Comparison of ENCODE assay signal across 23 cellular contexts in the genomic region with DNA sequence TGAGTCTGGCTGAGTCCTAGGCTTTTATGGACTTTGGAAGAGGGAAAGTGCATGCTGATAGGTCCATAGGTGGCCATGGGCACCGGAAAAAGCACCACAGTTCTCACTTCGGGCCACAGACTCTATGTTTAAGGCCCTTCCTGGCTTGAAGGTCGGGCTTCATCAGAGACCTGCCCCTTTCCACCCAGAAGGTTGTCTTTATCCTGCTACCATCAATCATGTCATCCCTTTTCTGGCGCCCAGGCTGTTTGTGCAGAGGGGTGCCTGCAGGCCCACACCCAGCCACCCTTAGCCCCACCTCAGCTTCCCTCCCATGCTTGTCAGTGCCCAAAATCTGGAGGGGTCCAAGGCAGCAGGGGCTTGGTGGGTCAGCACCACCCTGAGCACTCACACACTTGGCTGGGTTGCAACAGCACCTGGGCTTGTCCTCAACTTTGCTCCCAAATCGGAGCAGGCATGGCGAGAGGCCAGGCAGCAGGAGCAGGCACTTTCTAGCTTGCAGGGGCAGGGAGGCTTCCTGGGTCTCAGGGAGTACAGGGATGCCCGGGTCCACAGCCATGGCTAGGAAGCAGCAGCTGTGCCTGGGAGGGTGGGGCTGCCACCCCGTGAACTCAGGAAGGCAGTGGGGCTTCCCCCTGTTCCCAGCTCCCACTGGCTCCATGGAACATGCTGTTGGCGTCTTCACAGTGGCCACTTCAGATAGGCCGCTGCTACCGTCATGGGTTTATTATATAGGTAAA.
A peak's percentile ranks its signal among the peaks of the same experiment; 100 is the strongest.
DNase-seq lines count a peak whose midpoint lies in the region; ATAC-seq, FAIRE-seq and TF ChIP-seq lines count a peak whose summit lies in the region.
"Had no signal": no experiment of that assay in that cellular context is flagged by ENCODE, and none has a peak within 500 bp of the region (broad histone marks: within the 10 kb centered on the region; RNA-seq: fewer than 3 reads in every experiment).

No MANE protein-coding gene starts in this region.

- WGBS in K562 (ENCODE audit: insufficient coverage, low coverage, missing lambda C conversion rate) = 13% methylated on average over 11 of the region's 11 CpGs
- WGBS in liver = 89% methylated on average over 11 of the region's 11 CpGs

- H3K4me1 Mint-ChIP-seq in stimulated activated effector memory CD8-positive, alpha-beta T cell treated with anti-CD3 and anti-CD28 coated beads, Interleukin-12 subunit alpha, Interleukin-12 subunit beta, amount 100 ng/mL, for 72 hours = no peaks in the 10 kb centered on the region
- H3K4me1 Mint-ChIP-seq: CD14-positive monocyte had no signal

- H3K79me2 ChIP-seq in K562 (ENCODE audit: control insufficient read depth, insufficient read depth, low read length) = no peaks in the 10 kb centered on the region

- no peak for TF ChIP-seq EP300 in K562 (IDR thresholded peaks at IDR 0.05; ENCODE audit: low read length)

- H3K4me1 ChIP-seq in K562 (replicated peaks in 1 of 2; ENCODE audit: control insufficient read depth in 2 of 2, insufficient read depth in 2 of 2, low read length in 2 of 2) = no peaks in the 10 kb centered on the region
- peaks cover 0 to 8% (median 1%) of the 10 kb centered on the region in 4 donors for H3K4me1 ChIP-seq in liver (ENCODE audit: control insufficient read depth in 4 of 4, insufficient read depth in 4 of 4, low read length in 3 of 4)
- H3K4me1 ChIP-seq: BLaER1, Caco-2 had no signal

- no peak for FAIRE-seq in K562 (lab: Jason Lieb, UNC)
- FAIRE-seq: A204.1, D721Med, G401.6, GM12891, GM19239 had no signal

- no peak overlapping the region for H3K27ac Mint-ChIP-seq in stimulated activated effector memory CD8-positive, alpha-beta T cell treated with anti-CD3 and anti-CD28 coated beads, Interleukin-12 subunit alpha, Interleukin-12 subunit beta, amount 100 ng/mL, for 72 hours
- H3K27ac Mint-ChIP-seq: CD14-positive monocyte; CD4-positive, alpha-beta T cell; CD8-positive, alpha-beta T cell had no signal

- H3K9me3 Mint-ChIP-seq in stimulated activated effector memory CD8-positive, alpha-beta T cell treated with anti-CD3 and anti-CD28 coated beads, Interleukin-12 subunit alpha, Interleukin-12 subunit beta, amount 100 ng/mL, for 72 hours = no peaks in the 10 kb centered on the region
- H3K9me3 Mint-ChIP-seq: CD4-positive, alpha-beta T cell; CD8-positive, alpha-beta T cell had no signal

- no peak overlapping the region for H3K4me2 ChIP-seq in K562 (ENCODE audit: insufficient read depth, low read length)
- H3K4me2 ChIP-seq: BLaER1 had no signal

- H3K4me3 Mint-ChIP-seq in stimulated activated effector memory CD8-positive, alpha-beta T cell treated with anti-CD3 and anti-CD28 coated beads, Interleukin-12 subunit alpha, Interleukin-12 subunit beta, amount 100 ng/mL, for 72 hours = no peak overlapping the region
- H3K4me3 Mint-ChIP-seq: CD14-positive monocyte; CD4-positive, alpha-beta T cell; CD8-positive, alpha-beta T cell had no signal

- no peaks in the 10 kb centered on the region for H3K36me3 Mint-ChIP-seq in stimulated activated effector memory CD8-positive, alpha-beta T cell treated with anti-CD3 and anti-CD28 coated beads, Interleukin-12 subunit alpha, Interleukin-12 subunit beta, amount 100 ng/mL, for 72 hours
- H3K36me3 Mint-ChIP-seq: CD14-positive monocyte; CD8-positive, alpha-beta T cell had no signal

- no peak for TF ChIP-seq RAD21 in K562 (CRISPR knock-in tag; conservative IDR thresholded peaks at IDR 0.05 in 1 of 2, IDR thresholded peaks at IDR 0.05 in 1 of 2)
- no peak for TF ChIP-seq RAD21 in liver (IDR thresholded peaks at IDR 0.05)

- no peaks in the 10 kb centered on the region for H3K9me1 ChIP-seq in K562 (ENCODE audit: control insufficient read depth, insufficient read depth, low read length)

- intact Hi-C loops in K562 (cut with micrococcal nuclease) = no loop called here

- TF ChIP-seq POLR2A in K562 (conservative IDR thresholded peaks at IDR 0.05) = no peak

- H3K9me3 ChIP-seq in K562 (replicated peaks; ENCODE audit: control insufficient read depth, insufficient read depth, low read depth, low read length) (no peaks in the 10 kb centered on the region), liver (ENCODE audit: control insufficient read depth in 4 of 4, low read length in 3 of 4) (peaks cover 3 to 12% (median 7%) of the 10 kb centered on the region in 4 donors)
- H3K9me3 ChIP-seq: BE2C had no signal

- BruUV-seq in K562 (replicated peaks; lab: Mats Ljungman, UMichigan) = no TSS peak

- no peak for TF ChIP-seq CTCF in K562 (IDR thresholded peaks at IDR 0.05 in 2 of 3, conservative IDR thresholded peaks at IDR 0.05 in 1 of 3; ENCODE audit: insufficient read depth in 2 of 3, low read depth in 1 of 3, low read length in 3 of 3)
- TF ChIP-seq CTCF in liver (IDR thresholded peaks at IDR 0.05; ENCODE audit: low read depth, low read length, missing input control) = no peak

- H3K36me3 ChIP-seq in K562 (ENCODE audit: control insufficient read depth, insufficient read depth, low read length) (no peaks in the 10 kb centered on the region), liver (ENCODE audit: control insufficient read depth in 4 of 4, insufficient read depth in 3 of 4, low read depth in 1 of 4, low read length in 3 of 4) (no peaks in the 10 kb centered on the region)
- H3K36me3 ChIP-seq: BE2C, BLaER1 had no signal

- CTCF ChIA-PET in K562 (lab: Yijun Ruan, JAX; ENCODE audit: low intra/inter-chr PET ratio) = no interaction called here

- no peaks in the 10 kb centered on the region for H4K20me1 ChIP-seq in K562 (replicated peaks; ENCODE audit: control insufficient read depth, insufficient read depth, low read length)
- H4K20me1 ChIP-seq: BLaER1 had no signal

- no peak overlapping the region for H2AFZ ChIP-seq in K562 (ENCODE audit: low read depth, low read length)

- no peak for DNase-seq in K562 (ENCODE audit: extremely low read depth in 1 of 4, low spot score in 3 of 4)
- DNase-seq in stimulated activated effector memory CD8-positive, alpha-beta T cell treated with anti-CD3 and anti-CD28 coated beads, Interleukin-12 subunit alpha, Interleukin-12 subunit beta, amount 100 ng/mL, for 72 hours (ENCODE audit: low spot score in 2 of 2) = no peak
- no peak for DNase-seq in superior temporal gyrus (ENCODE audit: extremely low spot score)
- no peak for DNase-seq in NCI-H1417 treated with DMSO at 0.1 percent for 48 hours (lab: John Stamatoyannopoulos, UW)
- DNase-seq: 8988T; ACHN; BE2C; C1 segment of cervical spinal cord; Caco-2; Calu3; CD4-positive, alpha-beta T cell; CD8-positive, alpha-beta T cell; DMS79 treated with DMSO at 0.1 percent for 48 hours; GF-D8 had no signal

- no peak overlapping the region for H3K27ac ChIP-seq in K562 (ENCODE audit: extremely low read depth, low read depth, low read length)
- H3K27ac ChIP-seq in liver (ENCODE audit: low read depth in 1 of 2, low read length in 2 of 2) = no peak overlapping the region
- H3K27ac ChIP-seq: BLaER1 had no signal

- H3K27me3 ChIP-seq in K562 (ENCODE audit: control insufficient read depth in 2 of 2, insufficient read depth in 2 of 2, low read length in 2 of 2) (no peaks in the 10 kb centered on the region; a peak in 1 of 5 replicates), liver (ENCODE audit: control insufficient read depth in 4 of 4, insufficient read depth in 4 of 4, low read length in 3 of 4) (no peaks in the 10 kb centered on the region)
- H3K27me3 ChIP-seq: BE2C, BLaER1 had no signal

- no peak overlapping the region for H3K9ac ChIP-seq in K562 (ENCODE audit: insufficient read depth in 1 of 2, low read depth in 2 of 2, low read length in 2 of 2)
- no peak overlapping the region for H3K9ac ChIP-seq in liver (ENCODE audit: low read depth in 1 of 2, low read length in 2 of 2)
- H3K9ac ChIP-seq: BLaER1 had no signal

- in situ Hi-C loops in K562 (cut with MboI) = no loop called here

- no peak for ATAC-seq in K562
- ATAC-seq in stimulated activated effector memory CD8-positive, alpha-beta T cell treated with anti-CD3 and anti-CD28 coated beads, Interleukin-12 subunit alpha, Interleukin-12 subunit beta, amount 100 ng/mL, for 72 hours = peak; percentile 24
- ATAC-seq in HG03571 (IDR thresholded peaks at IDR 0.05; ENCODE audit: unreplicated experiment) = no peak
- ATAC-seq: CD8-positive, alpha-beta T cell had no signal

- H3K4me3 ChIP-seq in K562 (no peak overlapping the region), liver (ENCODE audit: low read depth in 1 of 3, low read length in 3 of 3) (peak overlapping the region in 2 of 3 donors; percentile 8 to 27)
- H3K4me3 ChIP-seq: BLaER1 had no signal

- POLR2A ChIA-PET in K562 (lab: Yijun Ruan, JAX) = interaction anchor here (1.0 kb wide), 1 partner anchor 24 kb away, joined by 3 read pairs; no protein-coding TSS in a partner anchor

TF ChIP-seq in K562, 482 proteins besides CTCF, POLR2A, EP300 and RAD21 (continues in another document):
- TF ChIP-seq MIER1 (IDR thresholded peaks at IDR 0.05; ENCODE audit: low read depth) = no peak
- TF ChIP-seq ZNF277 (CRISPR knock-in tag; IDR thresholded peaks at IDR 0.05; ENCODE audit: borderline replicate concordance) = no peak

TF ChIP-seq in liver, 16 proteins besides CTCF, POLR2A, EP300 and RAD21 (continues in another document):
- TF ChIP-seq REST (IDR thresholded peaks at IDR 0.05) = no peak
- TF ChIP-seq HNF4A (conservative IDR thresholded peaks at IDR 0.05) = no peak
- TF ChIP-seq JUND (IDR thresholded peaks at IDR 0.05) = no peak
- no peak for TF ChIP-seq FOXA1 (IDR thresholded peaks at IDR 0.05)
- no peak for TF ChIP-seq GABPA (IDR thresholded peaks at IDR 0.05 in 1 of 2, conservative IDR thresholded peaks at IDR 0.05 in 1 of 2)
- TF ChIP-seq NR2F2 (IDR thresholded peaks at IDR 0.05) = no peak
